ENCODE assay signal across 1 cellular context in genomic region chr1:6299557-6300165, GRCh38.
TF ChIP-seq lines count a peak whose summit lies in the region.

No MANE protein-coding gene starts in this region.

TF ChIP-seq in WTC11, 78 proteins besides CTCF, POLR2A, EP300 and RAD21 (continued from another document):
- TF ChIP-seq ZNF281 (CRISPR knock-in tag; IDR thresholded peaks at IDR 0.05) (no peak), ETV6 (CRISPR knock-in tag; IDR thresholded peaks at IDR 0.05) (no peak), ZNF532 (CRISPR knock-in tag; IDR thresholded peaks at IDR 0.05; ENCODE audit: borderline replicate concordance) (no peak), ELF4 (CRISPR knock-in tag; IDR thresholded peaks at IDR 0.05; ENCODE audit: low read depth) (no peak), PREB (CRISPR knock-in tag; IDR thresholded peaks at IDR 0.05; ENCODE audit: borderline replicate concordance) (no peak), ZMAT4 (CRISPR knock-in tag; IDR thresholded peaks at IDR 0.05) (no peak), ZBTB21 (CRISPR knock-in tag; IDR thresholded peaks at IDR 0.05; ENCODE audit: borderline replicate concordance) (no peak), AFF4 (CRISPR knock-in tag; IDR thresholded peaks at IDR 0.05; ENCODE audit: borderline replicate concordance) (no peak)
